Comparison of ENCODE assay signal across 12 cellular contexts in genomic region chr2:170821631-170822291, GRCh38. TPM values are rescaled to one million over a fixed set of nuclear protein-coding genes. Genes with fewer than 3 reads are reported as not detected.
A peak's percentile ranks its signal among the peaks of the same experiment; 100 is the strongest.
DNase-seq lines count a peak whose midpoint lies in the region; ATAC-seq lines count a peak whose summit lies in the region.
"Had no signal": no experiment of that assay in that cellular context is flagged by ENCODE, and none has a peak within 500 bp of the region (broad histone marks: within the 10 kb centered on the region; RNA-seq: fewer than 3 reads in every experiment).

No MANE protein-coding gene starts in this region.

- H3K4me1 Mint-ChIP-seq in activated naive CD8-positive, alpha-beta T cell treated with anti-CD3 and anti-CD28 coated beads, Interleukin-2, amount 10 ng/mL, durations not matched to agents 7 days and 5 days, result peaks cover 43% of the 10 kb centered on the region
- peaks cover 24% of the 10 kb centered on the region for H3K4me1 Mint-ChIP-seq in memory B cell

- ATAC-seq in Right ventricle myocardium inferior (no peak), left cardiac atrium (no peak), memory B cell (ENCODE audit: low read depth) (no peak), HG03095 (IDR thresholded peaks at IDR 0.05; ENCODE audit: unreplicated experiment) (no peak), HG03432 (IDR thresholded peaks at IDR 0.05; ENCODE audit: unreplicated experiment) (no peak)
- no peak for ATAC-seq in activated naive CD8-positive, alpha-beta T cell treated with anti-CD3 and anti-CD28 coated beads, Interleukin-2, amount 10 ng/mL, durations not matched to agents 7 days and 5 days (ENCODE audit: low read depth)

- H3K27me3 Mint-ChIP-seq in activated naive CD8-positive, alpha-beta T cell treated with anti-CD3 and anti-CD28 coated beads, Interleukin-2, amount 10 ng/mL, durations not matched to agents 7 days and 5 days, result peaks cover 90% of the 10 kb centered on the region
- H3K27me3 Mint-ChIP-seq in memory B cell, result peaks cover 35% of the 10 kb centered on the region

- intact Hi-C loops in Right ventricle myocardium inferior (cut with DNase I), result no loop called here
- intact Hi-C loops in left cardiac atrium (cut with DNase I), result no loop called here

- DNase-seq in Right ventricle myocardium inferior (ENCODE audit: missing footprints) (peak; percentile 62), left cardiac atrium (no peak), memory B cell (ENCODE audit: low spot score in 2 of 2) (no peak), NCI-H1436 (lab: John Stamatoyannopoulos, UW) (no peak)
- DNase-seq in activated naive CD8-positive, alpha-beta T cell treated with anti-CD3 and anti-CD28 coated beads, Interleukin-2, amount 10 ng/mL, durations not matched to agents 7 days and 5 days, result peak; percentile 35
- DNase-seq: NCI-H774 had no signal

- POLR2A ChIA-PET in activated naive CD8-positive, alpha-beta T cell treated with anti-CD3 and anti-CD28 coated beads, Interleukin-2, amount 10 ng/mL, durations not matched to agents 7 days and 5 days (lab: Charles Lee), result interaction anchor here (0.5 to 1.4 kb wide), 2 partner anchors 52 to 53 kb away, joined by 4 read pairs; no protein-coding TSS in a partner anchor

- H3K4me3 Mint-ChIP-seq in activated naive CD8-positive, alpha-beta T cell treated with anti-CD3 and anti-CD28 coated beads, Interleukin-2, amount 10 ng/mL, durations not matched to agents 7 days and 5 days, result peak overlapping the region; percentile 77
- H3K4me3 Mint-ChIP-seq in memory B cell, result peak overlapping the region; percentile 34

- peaks cover 2% of the 10 kb centered on the region for H3K36me3 Mint-ChIP-seq in activated naive CD8-positive, alpha-beta T cell treated with anti-CD3 and anti-CD28 coated beads, Interleukin-2, amount 10 ng/mL, durations not matched to agents 7 days and 5 days
- peaks cover 1% of the 10 kb centered on the region for H3K36me3 Mint-ChIP-seq in memory B cell

- H3K27ac ChIP-seq in temporal lobe (ENCODE audit: low read depth, low read length), result peak overlapping the region; percentile 13
- H3K27ac ChIP-seq: upper lobe of left lung had no signal

- H3K9me3 Mint-ChIP-seq in activated naive CD8-positive, alpha-beta T cell treated with anti-CD3 and anti-CD28 coated beads, Interleukin-2, amount 10 ng/mL, durations not matched to agents 7 days and 5 days, result no peaks in the 10 kb centered on the region
- H3K9me3 Mint-ChIP-seq in memory B cell, result peaks cover 2% of the 10 kb centered on the region

- no peak overlapping the region for H3K27ac Mint-ChIP-seq in activated naive CD8-positive, alpha-beta T cell treated with anti-CD3 and anti-CD28 coated beads, Interleukin-2, amount 10 ng/mL, durations not matched to agents 7 days and 5 days
- H3K27ac Mint-ChIP-seq in memory B cell, result no peak overlapping the region

RNA-seq across cellular contexts. Expression of gene GAD1, which starts 5.1 kb away (rescaled TPM):
- not detected for total RNA-seq in Right ventricle myocardium inferior
- total RNA-seq in left cardiac atrium, result not detected
- total RNA-seq in activated naive CD8-positive, alpha-beta T cell treated with anti-CD3 and anti-CD28 coated beads, Interleukin-2, amount 10 ng/mL, durations not matched to agents 7 days and 5 days, result 1 to 10 TPM; 1.6 to 1.9 TPM
- total RNA-seq in temporal lobe, result 78.2 TPM
- total RNA-seq: chondrocyte had no signal

RNA-seq across cellular contexts. Expression of gene ERICH2, which starts 51.6 kb away (rescaled TPM):
- total RNA-seq in Right ventricle myocardium inferior (not detected), left cardiac atrium (1 to 10 TPM; 1.2 TPM), temporal lobe (not detected)
- total RNA-seq in activated naive CD8-positive, alpha-beta T cell treated with anti-CD3 and anti-CD28 coated beads, Interleukin-2, amount 10 ng/mL, durations not matched to agents 7 days and 5 days, result not detected
- total RNA-seq: myocyte had no signal

Comparison
In these comparisons a context has a peak if more than half of its experiments do, and no peak if none do; other contexts are left out.
1. DNase-seq: peak in Right ventricle myocardium inferior (single experiment) and activated naive CD8-positive, alpha-beta T cell treated with anti-CD3 and anti-CD28 coated beads, Interleukin-2, amount 10 ng/mL, durations not matched to agents 7 days and 5 days (single experiment); none in left cardiac atrium (single experiment), memory B cell (0 of 2) and NCI-H1436 (single experiment).
2. RNA of gene GAD1, which starts 5.1 kb away (total RNA-seq): 78.2 TPM in temporal lobe (single experiment); 1.6 to 1.9 TPM in activated naive CD8-positive, alpha-beta T cell treated with anti-CD3 and anti-CD28 coated beads, Interleukin-2, amount 10 ng/mL, durations not matched to agents 7 days and 5 days, not detected in left cardiac atrium and not detected in Right ventricle myocardium inferior (single experiment); every median in the first group is over 10 times any median in the second.